ENCODE assay signal across 29 cellular contexts in genomic region chr7:31975546-31975945, GRCh38.
"Had no signal": no experiment of that assay in that cellular context is flagged by ENCODE, and none has a peak within 500 bp of the region (broad histone marks: within the 10 kb centered on the region; RNA-seq: fewer than 3 reads in every experiment).

No MANE protein-coding gene starts in this region.

- H3K36me3 ChIP-seq: lower lobe of right lung, pancreas, prostate gland, stomach, thyroid gland, upper lobe of right lung had no signal

- DNase-seq: hippocampal formation; kidney glomerular epithelial cell; left cardiac atrium; lower lobe of right lung; mammary epithelial cell; mesenchymal stem cell; naive thymus-derived CD8-positive, alpha-beta T cell; nucleus accumbens; pancreas; posterior cingulate gyrus; retina; right cardiac atrium; stimulated activated CD4-positive, alpha-beta T cell treated with anti-CD3 and anti-CD28 coated beads, Interleukin-12 subunit alpha, Interleukin-12 subunit beta, amount 100 ng/mL, for 4 hours; stimulated activated CD4-positive, alpha-beta T cell treated with anti-CD3 and anti-CD28 coated beads, Interleukin-15, amount 100 ng/mL, for 24 hours; stimulated activated CD4-positive, alpha-beta T cell treated with anti-CD3 and anti-CD28 coated beads, Interleukin-2, amount 100 ng/mL, for 24 hours; stimulated activated CD4-positive, alpha-beta T cell treated with anti-CD3 and anti-CD28 coated beads, Interleukin-4, amount 100 ng/mL, for 1 hour; stimulated activated naive B cell treated with anti-CD40 and anti-IgM and Interleukin-4, amounts not matched to agents 10 μg/mL and 1 μg/mL and 100 μg/mL, for 72 hours; stimulated activated naive CD8-positive, alpha-beta T cell treated with anti-CD3 and anti-CD28 coated beads, Interleukin-15, Interleukin-2, amounts not matched to agents 100 U/mL and 50 U/mL, for 24 hours; stomach; testis; thyroid gland; trophoblast cell; upper lobe of right lung had no signal

- H3K4me3 ChIP-seq: lower lobe of right lung, pancreas, prostate gland, skin epidermis, stomach, testis, thyroid gland, upper lobe of right lung had no signal

- H3K4me1 ChIP-seq: lower lobe of right lung, pancreas, prostate gland, stomach, testis, thyroid gland, upper lobe of right lung had no signal

- FAIRE-seq: keratinocyte, pancreas, urothelium cell line had no signal

- ATAC-seq: left cardiac atrium; left lobe of liver; lower lobe of right lung; naive thymus-derived CD8-positive, alpha-beta T cell; pancreas; right cardiac atrium; sciatic nerve; stimulated activated naive B cell treated with anti-CD40 and anti-IgM and Interleukin-4, amounts not matched to agents 10 μg/mL and 1 μg/mL and 100 μg/mL, for 72 hours; stimulated activated naive CD8-positive, alpha-beta T cell treated with anti-CD3 and anti-CD28 coated beads, Interleukin-15, Interleukin-2, amounts not matched to agents 100 U/mL and 50 U/mL, for 24 hours; upper lobe of right lung had no signal

- H3K27ac ChIP-seq: lower lobe of right lung, pancreas, prostate gland, skin epidermis, stomach, testis, thyroid gland, upper lobe of right lung had no signal

- H3K27me3 ChIP-seq: pancreas, stomach, testis, thyroid gland, upper lobe of right lung had no signal

- H3K9me3 ChIP-seq: lower lobe of right lung, pancreas, prostate gland, testis, thyroid gland, upper lobe of right lung had no signal
